ENCODE assay signal across 14 cellular contexts in the genomic region with DNA sequence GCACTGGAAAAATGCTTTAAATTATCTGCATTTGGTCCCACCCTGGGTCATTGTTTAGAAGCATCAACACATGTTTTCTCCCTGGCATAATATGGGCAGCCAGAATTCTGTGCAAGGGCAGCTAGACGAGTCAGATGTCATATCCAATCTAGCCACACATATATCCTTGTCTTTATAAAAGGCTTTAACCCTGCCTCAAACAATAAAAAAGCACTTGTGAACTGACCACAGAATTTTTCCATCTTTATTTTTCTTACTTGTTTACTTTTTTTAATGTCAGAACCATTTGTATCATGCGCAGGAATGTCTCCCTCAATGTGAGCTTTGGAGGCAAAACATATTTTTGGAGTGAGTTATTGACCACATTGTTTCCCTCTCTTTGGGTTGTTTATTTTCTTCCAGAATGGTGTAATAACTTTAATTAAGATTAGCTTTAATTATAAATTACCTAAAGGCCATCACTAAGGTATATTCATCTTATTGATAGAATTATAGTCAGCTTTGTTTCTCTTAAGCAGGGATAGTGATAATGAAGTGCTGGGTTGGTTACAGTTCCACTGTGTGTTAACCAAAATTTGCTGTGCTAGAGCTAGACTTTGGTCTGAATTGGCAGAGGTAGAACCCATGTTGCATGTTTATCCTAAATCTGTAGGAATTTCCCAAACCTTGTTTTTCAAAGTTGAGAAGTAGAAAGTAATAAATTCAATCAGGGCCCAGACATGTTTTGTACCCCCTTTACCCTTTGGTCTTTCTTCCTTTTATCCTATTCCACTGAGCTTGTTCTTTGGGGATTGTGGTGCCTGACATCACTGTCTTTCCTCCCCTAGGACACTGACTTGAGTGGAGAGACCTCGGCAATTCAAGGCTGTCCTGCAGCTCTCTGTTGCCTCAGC.
DNase-seq lines count a peak whose midpoint lies in the region; ATAC-seq and TF ChIP-seq lines count a peak whose summit lies in the region.
"Had no signal": no experiment of that assay in that cellular context is flagged by ENCODE, and none has a peak within 500 bp of the region (broad histone marks: within the 10 kb centered on the region; RNA-seq: fewer than 3 reads in every experiment).

No MANE protein-coding gene starts in this region.

- H3K4me3 Mint-ChIP-seq in activated naive CD8-positive, alpha-beta T cell treated with anti-CD3 and anti-CD28 coated beads, Interleukin-2, amount 50 U/mL, for 24 hours: no peak overlapping the region
- H3K4me3 Mint-ChIP-seq: activated naive CD4-positive, alpha-beta T cell treated with anti-CD3 and anti-CD28 coated beads, Interleukin-2, amount 50 U/mL, for 24 hours had no signal

- DNase-seq in cardiac muscle cell (ENCODE audit: low read depth in 1 of 2, low spot score in 1 of 2) (peak in 1 of 2 donors; percentile 15), cardiac septum (ENCODE audit: low spot score) (no peak), cardiac fibroblast (ENCODE audit: low read depth in 2 of 2) (peak; percentile 47 to 82), mesenchymal stem cell (peak; percentile 82), uterus (no peak), trophoblast cell (no peak), GDM1 (lab: John Stamatoyannopoulos, UW) (no peak)
- no peak for DNase-seq in activated naive CD8-positive, alpha-beta T cell treated with anti-CD3 and anti-CD28 coated beads, Interleukin-2, amount 50 U/mL, for 24 hours
- DNase-seq: 8988T, dorsolateral prefrontal cortex, heart right ventricle, psoas muscle, SHP77 had no signal

- H2BK120ac ChIP-seq in mesenchymal stem cell (ENCODE audit: low read depth, low read length) (no peak overlapping the region), trophoblast cell (ENCODE audit: insufficient read depth, low read length, poor library complexity) (no peak overlapping the region)

- ATAC-seq in activated naive CD8-positive, alpha-beta T cell treated with anti-CD3 and anti-CD28 coated beads, Interleukin-2, amount 50 U/mL, for 24 hours: no peak
- ATAC-seq: psoas muscle had no signal

- 0% methylated on average over 2 of the region's 3 CpGs for WGBS in mesenchymal stem cell
- no CpG with 5 or more reads among the region's 3 CpGs for WGBS in trophoblast cell (ENCODE audit: extremely low coverage, insufficient coverage, insufficient read length)

- H3K9me3 ChIP-seq in cardiac muscle cell (ENCODE audit: low read depth) (no peaks in the 10 kb centered on the region), mesenchymal stem cell (ENCODE audit: control insufficient read depth, low read length) (no peaks in the 10 kb centered on the region), uterus (no peaks in the 10 kb centered on the region), trophoblast cell (ENCODE audit: insufficient read depth, low read depth, low read length) (no peaks in the 10 kb centered on the region)
- H3K9me3 ChIP-seq: heart right ventricle, psoas muscle had no signal

- no peak overlapping the region for H3K9ac ChIP-seq in mesenchymal stem cell (ENCODE audit: low read length)
- no peak overlapping the region for H3K9ac ChIP-seq in trophoblast cell (ENCODE audit: low read length)

- H2AFZ ChIP-seq in mesenchymal stem cell (ENCODE audit: low read depth, low read length) (no peak overlapping the region), trophoblast cell (ENCODE audit: insufficient read depth, low read length, poor library complexity) (no peak overlapping the region)

- no peak overlapping the region for H3K14ac ChIP-seq in mesenchymal stem cell (ENCODE audit: low read length in 2 of 2)
- H3K14ac ChIP-seq in trophoblast cell (ENCODE audit: low read length): no peak overlapping the region

- H3K4me3 ChIP-seq in cardiac muscle cell (no peak overlapping the region), cardiac fibroblast (replicated peaks in 1 of 2; ENCODE audit: low read depth in 2 of 2, low read length in 2 of 2) (no peak overlapping the region), mesenchymal stem cell (ENCODE audit: insufficient read depth in 1 of 2, low read depth in 1 of 2, low read length in 2 of 2) (no peak overlapping the region), uterus (no peak overlapping the region), trophoblast cell (ENCODE audit: low read depth, low read length) (no peak overlapping the region)
- H3K4me3 ChIP-seq: dorsolateral prefrontal cortex, heart right ventricle, psoas muscle had no signal

- H4K91ac ChIP-seq in mesenchymal stem cell (ENCODE audit: low read length) (no peak overlapping the region), trophoblast cell (ENCODE audit: low read depth, low read length) (no peak overlapping the region)

- TF ChIP-seq CTCF in cardiac muscle cell (IDR thresholded peaks at IDR 0.05; ENCODE audit: low read depth, low read length) (no peak), cardiac fibroblast (IDR thresholded peaks at IDR 0.05; ENCODE audit: low read depth, low read length) (no peak), uterus (IDR thresholded peaks at IDR 0.05) (no peak)

- H3K36me3 Mint-ChIP-seq in activated naive CD8-positive, alpha-beta T cell treated with anti-CD3 and anti-CD28 coated beads, Interleukin-2, amount 50 U/mL, for 24 hours (ENCODE audit: low read depth): no peaks in the 10 kb centered on the region

- intact Hi-C loops in cardiac septum (cut with DNase I): no loop called here
- intact Hi-C loops in uterus (cut with DNase I; ENCODE audit: low total_unique reads): no loop called here

- H2BK15ac ChIP-seq in mesenchymal stem cell (ENCODE audit: low read depth, poor library complexity, severe bottlenecking): no peak overlapping the region

- H3K27ac Mint-ChIP-seq in activated naive CD8-positive, alpha-beta T cell treated with anti-CD3 and anti-CD28 coated beads, Interleukin-2, amount 50 U/mL, for 24 hours: no peak overlapping the region
- H3K27ac Mint-ChIP-seq: activated naive CD4-positive, alpha-beta T cell treated with anti-CD3 and anti-CD28 coated beads, Interleukin-2, amount 50 U/mL, for 24 hours had no signal

- no peak overlapping the region for H4K12ac ChIP-seq in trophoblast cell (ENCODE audit: low read depth, low read length)

- no peaks in the 10 kb centered on the region for H3K79me2 ChIP-seq in trophoblast cell (ENCODE audit: control insufficient read depth, insufficient read depth, low read length, poor library complexity)

- H3K27me3 Mint-ChIP-seq in activated naive CD8-positive, alpha-beta T cell treated with anti-CD3 and anti-CD28 coated beads, Interleukin-2, amount 50 U/mL, for 24 hours: no peaks in the 10 kb centered on the region

- H4K8ac ChIP-seq in mesenchymal stem cell (ENCODE audit: low read length): no peak overlapping the region
- H4K8ac ChIP-seq in trophoblast cell (ENCODE audit: low read depth, low read length): no peak overlapping the region

- H3K4me1 ChIP-seq in cardiac muscle cell (ENCODE audit: low read depth): peaks cover 48% of the 10 kb centered on the region
- H3K4me1 ChIP-seq in mesenchymal stem cell (ENCODE audit: control insufficient read depth, insufficient read depth, low read depth, low read length): peaks cover 1% of the 10 kb centered on the region
- H3K4me1 ChIP-seq in uterus: peaks cover 0 to 4% of the 10 kb centered on the region in 2 donors
- H3K4me1 ChIP-seq in trophoblast cell (ENCODE audit: control insufficient read depth in 1 of 2, insufficient read depth in 2 of 2, low read length in 2 of 2): no peaks in the 10 kb centered on the region
- H3K4me1 ChIP-seq: psoas muscle had no signal

- H3K79me1 ChIP-seq in mesenchymal stem cell (replicated peaks; ENCODE audit: low read length, poor library complexity, severe bottlenecking) (no peaks in the 10 kb centered on the region), trophoblast cell (ENCODE audit: low read length) (no peaks in the 10 kb centered on the region)

- H3K18ac ChIP-seq in mesenchymal stem cell (ENCODE audit: low read depth in 1 of 2, low read length in 2 of 2) (no peak overlapping the region), trophoblast cell (ENCODE audit: low read length) (no peak overlapping the region)

- H3K36me3 ChIP-seq in cardiac muscle cell (no peaks in the 10 kb centered on the region), mesenchymal stem cell (ENCODE audit: control insufficient read depth in 1 of 2, insufficient read depth in 2 of 2, low read depth in 1 of 2, low read length in 2 of 2) (no peaks in the 10 kb centered on the region), uterus (no peaks in the 10 kb centered on the region), trophoblast cell (ENCODE audit: control insufficient read depth in 1 of 2, insufficient read depth in 2 of 2, low read length in 2 of 2) (no peaks in the 10 kb centered on the region)
- H3K36me3 ChIP-seq: heart right ventricle had no signal

- H3K4ac ChIP-seq in mesenchymal stem cell (ENCODE audit: low read depth in 1 of 2, low read length in 2 of 2): no peak overlapping the region
- H3K4ac ChIP-seq in trophoblast cell (ENCODE audit: low read depth, low read length): no peak overlapping the region

- TF ChIP-seq POLR2A in uterus (IDR thresholded peaks at IDR 0.05): no peak

- no peak overlapping the region for H3K23ac ChIP-seq in mesenchymal stem cell (ENCODE audit: low read length in 2 of 2)
- no peak overlapping the region for H3K23ac ChIP-seq in trophoblast cell (ENCODE audit: low read length)

- H3K9me3 Mint-ChIP-seq in activated naive CD8-positive, alpha-beta T cell treated with anti-CD3 and anti-CD28 coated beads, Interleukin-2, amount 50 U/mL, for 24 hours: no peaks in the 10 kb centered on the region

- H2BK5ac ChIP-seq in mesenchymal stem cell (ENCODE audit: low read depth, low read length, poor library complexity, severe bottlenecking) (peak overlapping the region; percentile 4), trophoblast cell (ENCODE audit: low read depth, low read length, poor library complexity) (no peak overlapping the region)

- H3K4me1 Mint-ChIP-seq in activated naive CD8-positive, alpha-beta T cell treated with anti-CD3 and anti-CD28 coated beads, Interleukin-2, amount 50 U/mL, for 24 hours: no peaks in the 10 kb centered on the region
- H3K4me1 Mint-ChIP-seq: activated naive CD4-positive, alpha-beta T cell treated with anti-CD3 and anti-CD28 coated beads, Interleukin-2, amount 50 U/mL, for 24 hours had no signal

- H2AK5ac ChIP-seq in mesenchymal stem cell (ENCODE audit: low read length, severe bottlenecking): no peak overlapping the region
- H2AK5ac ChIP-seq in trophoblast cell (ENCODE audit: low read length): no peak overlapping the region

- no peak overlapping the region for H3K4me2 ChIP-seq in mesenchymal stem cell (ENCODE audit: low read length, poor library complexity, severe bottlenecking)
- no peak overlapping the region for H3K4me2 ChIP-seq in trophoblast cell (ENCODE audit: low read length)

- peak overlapping the region in 1 of 2 experiments; percentile 71 for H2BK12ac ChIP-seq in mesenchymal stem cell (ENCODE audit: low read length in 2 of 2)
- H2BK12ac ChIP-seq in trophoblast cell (ENCODE audit: low read length): no peak overlapping the region

- peak overlapping the region; percentile 44 for H3K27ac ChIP-seq in cardiac muscle cell
- peak overlapping the region; percentile 31 for H3K27ac ChIP-seq in mesenchymal stem cell (ENCODE audit: low read length, poor library complexity, severe bottlenecking)
- H3K27ac ChIP-seq in uterus: peak overlapping the region; percentile 67 to 79
- H3K27ac ChIP-seq in trophoblast cell (ENCODE audit: low read depth, low read length): no peak overlapping the region
- H3K27ac ChIP-seq: dorsolateral prefrontal cortex, heart right ventricle, psoas muscle had no signal

- no peaks in the 10 kb centered on the region for H3K27me3 ChIP-seq in cardiac muscle cell
- H3K27me3 ChIP-seq in mesenchymal stem cell (ENCODE audit: control insufficient read depth in 1 of 2, insufficient read depth in 1 of 2, low read length in 2 of 2): no peaks in the 10 kb centered on the region
- H3K27me3 ChIP-seq in uterus: no peaks in the 10 kb centered on the region
- no peaks in the 10 kb centered on the region for H3K27me3 ChIP-seq in trophoblast cell (ENCODE audit: insufficient read depth, low read length)
- H3K27me3 ChIP-seq: dorsolateral prefrontal cortex, heart right ventricle had no signal

Comparison
In these comparisons a context has a peak if more than half of its experiments do, and no peak if none do; other contexts are left out.
1. DNase-seq: peak in cardiac fibroblast (2 of 2) and mesenchymal stem cell (single experiment); none in cardiac septum (single experiment), uterus (0 of 2), trophoblast cell (0 of 2), activated naive CD8-positive, alpha-beta T cell treated with anti-CD3 and anti-CD28 coated beads, Interleukin-2, amount 50 U/mL, for 24 hours (single experiment) and GDM1 (single experiment).